ENCODE assay signal across 27 cellular contexts in the genomic region with DNA sequence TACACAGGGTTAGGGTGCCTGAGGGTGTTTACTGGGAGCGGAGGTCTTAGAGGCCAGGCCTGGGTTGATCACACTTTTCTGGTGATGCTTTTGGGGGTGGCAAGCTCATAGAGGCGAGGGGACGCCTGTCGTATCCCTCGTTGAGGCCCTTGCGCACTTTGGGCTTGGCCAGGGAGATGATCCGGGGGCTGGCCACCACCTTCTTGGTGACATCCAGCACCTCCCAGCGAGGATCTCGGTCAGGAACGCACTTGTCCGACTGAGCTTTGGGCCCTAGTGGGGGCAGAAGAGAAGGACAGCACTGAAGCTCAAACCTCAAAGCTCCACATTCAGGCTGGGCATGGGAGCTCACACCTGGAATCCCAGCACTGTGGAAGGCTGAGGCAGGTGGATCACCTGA. TPM values are rescaled to one million over a fixed set of nuclear protein-coding genes. Genes with fewer than 3 reads are reported as not detected.
"Had no signal": no experiment of that assay in that cellular context is flagged by ENCODE, and none has a peak within 500 bp of the region (broad histone marks: within the 10 kb centered on the region; RNA-seq: fewer than 3 reads in every experiment).

No MANE protein-coding gene starts in this region.

- H3K27me3 Mint-ChIP-seq: activated CD4-positive, alpha-beta T cell treated with anti-CD3 and anti-CD28 coated beads, Interleukin-2, amount 10 ng/mL, durations not matched to agents 24 days and 14 days; activated CD8-positive, alpha-beta memory T cell treated with anti-CD3 and anti-CD28 coated beads, Interleukin-2, amount 10 ng/mL, durations not matched to agents 7 days and 5 days; activated naive CD8-positive, alpha-beta T cell treated with anti-CD3 and anti-CD28 coated beads, Interleukin-2, amount 10 ng/mL, durations not matched to agents 7 days and 5 days had no signal

- H3K4me3 Mint-ChIP-seq: activated CD4-positive, alpha-beta T cell treated with anti-CD3 and anti-CD28 coated beads, Interleukin-2, amount 10 ng/mL, durations not matched to agents 24 days and 14 days; activated CD8-positive, alpha-beta memory T cell treated with anti-CD3 and anti-CD28 coated beads, Interleukin-2, amount 10 ng/mL, durations not matched to agents 7 days and 5 days; activated naive CD4-positive, alpha-beta T cell treated with anti-CD3 and anti-CD28 coated beads, Interleukin-2, amount 10 ng/mL, durations not matched to agents 7 days and 5 days; activated naive CD8-positive, alpha-beta T cell treated with anti-CD3 and anti-CD28 coated beads, Interleukin-2, amount 10 ng/mL, durations not matched to agents 7 days and 5 days; activated T-cell treated with anti-CD3 and anti-CD28 coated beads, Interleukin-2, amount 50 U/mL, for 24 hours; activated T-helper 1 cell treated with anti-CD3 and anti-CD28 coated beads, Interleukin-12 subunit alpha, Interleukin-12 subunit beta, Interleukin-2, Interleukin-4 antibody, amounts not matched to agents 30 ng/mL and 10 ng/mL and 1 ng/mL, durations not matched to agents 14 hours and 24 hours and 36 hours; T-helper 1 cell treated with Interleukin-12 subunit alpha and Interleukin-12 subunit beta and Interleukin-4 antibody, amounts not matched to agents 30 μg/mL and 1 μg/mL, for 36 hours; WTC11 had no signal

- H3K36me3 Mint-ChIP-seq: activated CD8-positive, alpha-beta memory T cell treated with anti-CD3 and anti-CD28 coated beads, Interleukin-2, amount 10 ng/mL, durations not matched to agents 7 days and 5 days; activated naive CD4-positive, alpha-beta T cell treated with anti-CD3 and anti-CD28 coated beads, Interleukin-2, amount 10 ng/mL, durations not matched to agents 7 days and 5 days; activated naive CD8-positive, alpha-beta T cell treated with anti-CD3 and anti-CD28 coated beads, Interleukin-2, amount 10 ng/mL, durations not matched to agents 7 days and 5 days; WTC11 had no signal

- H3K27ac Mint-ChIP-seq: activated CD4-positive, alpha-beta T cell treated with anti-CD3 and anti-CD28 coated beads, Interleukin-2, amount 10 ng/mL, durations not matched to agents 24 days and 14 days; activated CD8-positive, alpha-beta memory T cell treated with anti-CD3 and anti-CD28 coated beads, Interleukin-2, amount 10 ng/mL, durations not matched to agents 7 days and 5 days; activated naive CD4-positive, alpha-beta T cell treated with anti-CD3 and anti-CD28 coated beads, Interleukin-2, amount 10 ng/mL, durations not matched to agents 7 days and 5 days; activated naive CD8-positive, alpha-beta T cell treated with anti-CD3 and anti-CD28 coated beads, Interleukin-2, amount 10 ng/mL, durations not matched to agents 7 days and 5 days; activated T-cell treated with anti-CD3 and anti-CD28 coated beads, Interleukin-2, amount 50 U/mL, for 24 hours; activated T-helper 1 cell treated with anti-CD3 and anti-CD28 coated beads, Interleukin-12 subunit alpha, Interleukin-12 subunit beta, Interleukin-2, Interleukin-4 antibody, amounts not matched to agents 30 ng/mL and 10 ng/mL and 1 ng/mL, durations not matched to agents 14 hours and 24 hours and 36 hours; T-helper 1 cell treated with Interleukin-12 subunit alpha and Interleukin-12 subunit beta and Interleukin-4 antibody, amounts not matched to agents 30 μg/mL and 1 μg/mL, for 36 hours; WTC11 had no signal

- DNase-seq: activated CD4-positive, alpha-beta T cell treated with anti-CD3 and anti-CD28 coated beads, Interleukin-2, amount 10 ng/mL, durations not matched to agents 24 days and 14 days; activated CD4-positive, alpha-beta T cell treated with anti-CD3 and anti-CD28 coated beads, Interleukin-2, amount 50 U/mL, for 48 hours; activated CD4-positive, CD25-positive, alpha-beta regulatory T cell treated with anti-CD3 and anti-CD28 coated beads, Interleukin-2, amount 50 U/mL, for 72 hours; activated CD8-positive, alpha-beta memory T cell treated with anti-CD3 and anti-CD28 coated beads, Interleukin-2, amount 10 ng/mL, durations not matched to agents 7 days and 5 days; activated gamma-delta T cell treated with Interleukin-2 at 50 U/mL for 16 hours; activated naive CD4-positive, alpha-beta T cell treated with anti-CD3 and anti-CD28 coated beads, Interleukin-2, amount 10 ng/mL, durations not matched to agents 7 days and 5 days; activated naive CD8-positive, alpha-beta T cell treated with anti-CD3 and anti-CD28 coated beads, Interleukin-2, amount 10 ng/mL, durations not matched to agents 7 days and 5 days; activated T-cell treated with anti-CD3 and anti-CD28 coated beads, Interleukin-2, amount 50 U/mL, for 24 hours; IMR-90; Kasumi-1; KBM-7; NCI-H1105 treated with DMSO at 0.1 percent for 48 hours; NCI-H1436 treated with DMSO at 0.1 percent for 48 hours; NCI-H187; NCI-H2081 treated with DMSO at 0.1 percent for 48 hours; NCI-H446; NCI-H524; SHP77 had no signal

- H3K4me1 Mint-ChIP-seq: activated CD4-positive, alpha-beta T cell treated with anti-CD3 and anti-CD28 coated beads, Interleukin-2, amount 10 ng/mL, durations not matched to agents 24 days and 14 days; activated CD8-positive, alpha-beta memory T cell treated with anti-CD3 and anti-CD28 coated beads, Interleukin-2, amount 10 ng/mL, durations not matched to agents 7 days and 5 days; activated naive CD4-positive, alpha-beta T cell treated with anti-CD3 and anti-CD28 coated beads, Interleukin-2, amount 10 ng/mL, durations not matched to agents 7 days and 5 days; activated naive CD8-positive, alpha-beta T cell treated with anti-CD3 and anti-CD28 coated beads, Interleukin-2, amount 10 ng/mL, durations not matched to agents 7 days and 5 days; WTC11 had no signal

- H3K4me3 ChIP-seq: adrenal gland, breast epithelium, Peyer's patch, SJSA1 had no signal

- H3K9me3 ChIP-seq: adrenal gland, breast epithelium, Peyer's patch, SJSA1 had no signal

- ATAC-seq: activated CD8-positive, alpha-beta memory T cell treated with anti-CD3 and anti-CD28 coated beads, Interleukin-2, amount 10 ng/mL, durations not matched to agents 7 days and 5 days; SK-N-SH treated with all-trans-retinoic acid at 6 μM for 48 hours; WTC11 had no signal

- H3K9me3 Mint-ChIP-seq: activated naive CD8-positive, alpha-beta T cell treated with anti-CD3 and anti-CD28 coated beads, Interleukin-2, amount 10 ng/mL, durations not matched to agents 7 days and 5 days; activated T-cell treated with anti-CD3 and anti-CD28 coated beads, Interleukin-2, amount 50 U/mL, for 24 hours had no signal

- H3K4me1 ChIP-seq: adrenal gland, breast epithelium, Peyer's patch, SJSA1 had no signal

- H3K36me3 ChIP-seq: adrenal gland, breast epithelium, Peyer's patch, SJSA1 had no signal

- H3K27me3 ChIP-seq: breast epithelium, Peyer's patch had no signal

- H3K27ac ChIP-seq: adrenal gland, breast epithelium, Peyer's patch, SJSA1 had no signal

RNA-seq across cellular contexts. Expression of gene C2CD4C, which starts 46.8 kb away (rescaled TPM):
- total RNA-seq: activated CD8-positive, alpha-beta memory T cell treated with anti-CD3 and anti-CD28 coated beads, Interleukin-2, amount 10 ng/mL, durations not matched to agents 7 days and 5 days; activated naive CD8-positive, alpha-beta T cell treated with anti-CD3 and anti-CD28 coated beads, Interleukin-2, amount 10 ng/mL, durations not matched to agents 7 days and 5 days had no signal
- polyA plus RNA-seq: aorta had no signal
